ENCODE assay signal across 7 cellular contexts in genomic region chr19:45791744-45792481, GRCh38. TPM values are rescaled to one million over a fixed set of nuclear protein-coding genes. Genes with fewer than 3 reads are reported as not detected.
DNase-seq lines count a peak whose midpoint lies in the region; ATAC-seq, FAIRE-seq and TF ChIP-seq lines count a peak whose summit lies in the region.

No MANE protein-coding gene starts in this region.

- H3K27me3 ChIP-seq in bronchial epithelial cell (ENCODE audit: control insufficient read depth, insufficient read depth, low read length), result no peaks in the 10 kb centered on the region
- H3K27me3 ChIP-seq in muscle layer of duodenum (ENCODE audit: low read depth, low read length), result no peaks in the 10 kb centered on the region

- peaks cover 10% of the 10 kb centered on the region for H3K36me3 ChIP-seq in bronchial epithelial cell (ENCODE audit: control insufficient read depth, insufficient read depth, low read length)
- H3K36me3 ChIP-seq in muscle layer of duodenum (ENCODE audit: control insufficient read depth in 1 of 2, insufficient read depth in 2 of 2, low read length in 2 of 2), result peaks cover 8 to 25% of the 10 kb centered on the region in 2 donors

- FAIRE-seq in bronchial epithelial cell (lab: Jason Lieb, UNC), result no peak

- H3K27ac ChIP-seq in muscle layer of duodenum (ENCODE audit: low read length), result peak overlapping the region; percentile 43

- ATAC-seq in GM19324 (IDR thresholded peaks at IDR 0.05; ENCODE audit: low FRiP score, unreplicated experiment), result peak; percentile 37
- peak; percentile 17 for ATAC-seq in HG03565 (IDR thresholded peaks at IDR 0.05; ENCODE audit: unreplicated experiment)

- H3K4me3 ChIP-seq in bronchial epithelial cell (ENCODE audit: low read depth, low read length) (peak overlapping the region; percentile 80), muscle layer of duodenum (ENCODE audit: low read depth in 1 of 2, low read length in 2 of 2) (peak overlapping the region; percentile 75 to 87)

- no peak for DNase-seq in bronchial epithelial cell (ENCODE audit: low read depth)
- DNase-seq in NCI-H2081 treated with DMSO at 0.1 percent for 48 hours (lab: John Stamatoyannopoulos, UW), result no peak
- no peak for DNase-seq in AG08396 (ENCODE audit: low spot score)
- DNase-seq in C1 segment of cervical spinal cord (lab: John Stamatoyannopoulos, UW), result no peak

- peaks cover 0 to 23% of the 10 kb centered on the region in 2 donors for H3K4me1 ChIP-seq in muscle layer of duodenum (ENCODE audit: control insufficient read depth in 1 of 2, insufficient read depth in 2 of 2, low read length in 2 of 2)

- no peaks in the 10 kb centered on the region for H3K9me3 ChIP-seq in muscle layer of duodenum (ENCODE audit: control insufficient read depth in 1 of 2, low read length in 2 of 2)

- no peak for TF ChIP-seq CTCF in bronchial epithelial cell (IDR thresholded peaks at IDR 0.05; ENCODE audit: insufficient read depth, low read length, severe bottlenecking)

RNA-seq across cellular contexts. Expression of gene DMWD, which starts 0.7 kb away (rescaled TPM):
- total RNA-seq in bronchial epithelial cell, result 25.3 and 29.0 TPM in 2 replicates

RNA-seq across cellular contexts. Expression of gene DMPK, which starts 9.6 kb away (rescaled TPM):
- total RNA-seq in bronchial epithelial cell, result 4.7 and 9.1 TPM in 2 replicates

RNA-seq across cellular contexts. Expression of gene SIX5, which starts 22.9 kb away (rescaled TPM):
- 1.7 and 2.1 TPM in 2 replicates for total RNA-seq in bronchial epithelial cell

RNA-seq across cellular contexts. Expression of gene RSPH6A, which starts 23.2 kb away (rescaled TPM):
- total RNA-seq in bronchial epithelial cell, result under 0.01 TPM in 1 of 2 replicates, not detected in the other

RNA-seq across cellular contexts. Expression of gene MEIOSIN, which starts 58.7 kb away (rescaled TPM):
- total RNA-seq in bronchial epithelial cell, result not detected in 2 replicates
